In the genomic region with DNA sequence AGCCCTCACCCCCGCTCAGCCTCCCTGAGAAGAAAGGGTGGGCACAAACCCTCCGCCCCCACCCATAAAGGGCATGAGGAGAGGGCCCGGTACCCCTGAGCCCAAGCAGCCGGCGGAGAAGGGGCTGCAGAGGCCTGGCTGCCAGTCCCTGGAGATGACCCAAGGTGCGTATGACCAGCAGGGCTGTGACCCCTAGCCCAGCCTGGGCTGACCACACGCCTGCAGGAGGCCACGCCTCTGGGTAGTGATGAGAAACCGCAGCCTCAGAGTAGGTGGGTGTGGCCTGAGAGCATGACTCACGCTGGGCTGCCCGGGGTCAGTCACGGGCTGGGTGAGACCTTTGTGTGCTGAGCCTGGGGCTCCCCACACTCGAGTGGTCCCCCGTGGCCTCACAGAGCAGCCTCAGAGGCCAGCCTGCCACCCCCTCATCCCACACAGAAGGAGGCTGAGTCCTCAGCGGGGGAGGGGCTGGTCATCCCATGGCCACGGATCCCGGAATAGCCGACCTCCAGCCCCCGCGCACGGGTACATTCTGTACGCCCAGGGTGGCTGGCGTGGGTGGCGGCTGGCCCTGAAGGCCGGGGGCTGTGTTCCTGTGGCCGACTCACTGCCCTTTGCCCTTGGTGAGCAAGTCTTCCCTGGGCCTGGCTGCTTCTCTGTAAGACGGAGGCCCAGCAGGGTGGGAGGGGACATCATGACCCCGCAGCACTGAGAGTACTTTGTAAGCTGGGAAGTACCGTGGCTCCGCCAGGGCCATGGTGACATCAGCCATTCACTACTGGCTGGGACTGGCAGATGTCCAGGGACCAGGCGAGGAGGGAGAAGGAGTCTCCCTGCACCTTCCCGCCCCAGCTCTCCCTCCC, we compare ENCODE assay signal across 8 cellular contexts.
DNase-seq lines count a peak whose midpoint lies in the region; ATAC-seq and TF ChIP-seq lines count a peak whose summit lies in the region.

No MANE protein-coding gene starts in this region.

- peak; percentile 85 for TF ChIP-seq EP300 in gastroesophageal sphincter (IDR thresholded peaks at IDR 0.05)

- peak overlapping the region; percentile 21 to 83 (median 76) for H3K27ac ChIP-seq in gastroesophageal sphincter

- DNase-seq in BE2C (peak; percentile 87), HS-27A (ENCODE audit: low read depth) (peak; percentile 45), occipital lobe (lab: John Stamatoyannopoulos, UW) (peak; percentile 84), SKM-1 treated with dmso at 0.1 percent for 144 hours (lab: John Stamatoyannopoulos, UW; ENCODE audit: unreplicated experiment) (no peak), NCI-H187 (lab: John Stamatoyannopoulos, UW) (no peak)
- peak; percentile 30 for DNase-seq in activated CD8-positive, alpha-beta T cell treated with anti-CD3 and anti-CD28 coated beads for 36 hours
- no peak for DNase-seq in activated naive CD4-positive, alpha-beta T cell treated with anti-CD3 and anti-CD28 coated beads, Interleukin-2, amount 10 ng/mL, durations not matched to agents 7 days and 5 days

- H3K9me3 ChIP-seq in BE2C (no peaks in the 10 kb centered on the region), gastroesophageal sphincter (no peaks in the 10 kb centered on the region)

- intact Hi-C loops in activated CD8-positive, alpha-beta T cell treated with anti-CD3 and anti-CD28 coated beads for 36 hours (cut with micrococcal nuclease), result no loop called here

- H3K4me3 ChIP-seq in BE2C (ENCODE audit: low read depth, low read length), result peak overlapping the region; percentile 44
- peak overlapping the region in 1 of 2 donors; percentile 21 for H3K4me3 ChIP-seq in gastroesophageal sphincter

- ATAC-seq in activated CD8-positive, alpha-beta T cell treated with anti-CD3 and anti-CD28 coated beads for 36 hours, result peak; percentile 49
- peak; percentile 88 for ATAC-seq in gastroesophageal sphincter

- no peak overlapping the region for H3K4me3 Mint-ChIP-seq in activated CD8-positive, alpha-beta T cell treated with anti-CD3 and anti-CD28 coated beads for 36 hours
- H3K4me3 Mint-ChIP-seq in activated naive CD4-positive, alpha-beta T cell treated with anti-CD3 and anti-CD28 coated beads, Interleukin-2, amount 10 ng/mL, durations not matched to agents 7 days and 5 days, result no peak overlapping the region

- H3K36me3 Mint-ChIP-seq in activated CD8-positive, alpha-beta T cell treated with anti-CD3 and anti-CD28 coated beads for 36 hours (ENCODE audit: low read depth), result no peaks in the 10 kb centered on the region
- H3K36me3 Mint-ChIP-seq in activated naive CD4-positive, alpha-beta T cell treated with anti-CD3 and anti-CD28 coated beads, Interleukin-2, amount 10 ng/mL, durations not matched to agents 7 days and 5 days, result no peaks in the 10 kb centered on the region

- no peaks in the 10 kb centered on the region for H3K27me3 ChIP-seq in BE2C
- H3K27me3 ChIP-seq in gastroesophageal sphincter, result peaks cover 4% of the 10 kb centered on the region

- POLR2A ChIA-PET in activated CD8-positive, alpha-beta T cell treated with anti-CD3 and anti-CD28 coated beads for 36 hours (lab: Charles Lee), result no interaction called here

- TF ChIP-seq CTCF in BE2C (IDR thresholded peaks at IDR 0.05; ENCODE audit: low read depth, low read length) (no peak), gastroesophageal sphincter (IDR thresholded peaks at IDR 0.05) (no peak)
- no peak for TF ChIP-seq CTCF in activated CD8-positive, alpha-beta T cell treated with anti-CD3 and anti-CD28 coated beads for 36 hours (IDR thresholded peaks at IDR 0.05)

- no peaks in the 10 kb centered on the region for H3K36me3 ChIP-seq in BE2C
- no peaks in the 10 kb centered on the region for H3K36me3 ChIP-seq in gastroesophageal sphincter

- no peaks in the 10 kb centered on the region for H3K4me1 Mint-ChIP-seq in activated CD8-positive, alpha-beta T cell treated with anti-CD3 and anti-CD28 coated beads for 36 hours (ENCODE audit: low read depth)
- H3K4me1 Mint-ChIP-seq in activated naive CD4-positive, alpha-beta T cell treated with anti-CD3 and anti-CD28 coated beads, Interleukin-2, amount 10 ng/mL, durations not matched to agents 7 days and 5 days, result no peaks in the 10 kb centered on the region

- H3K4me1 ChIP-seq in BE2C (peaks cover 34% of the 10 kb centered on the region), gastroesophageal sphincter (peaks cover 0 to 42% (median 15%) of the 10 kb centered on the region in 3 donors)

- no peak overlapping the region for H3K27ac Mint-ChIP-seq in activated CD8-positive, alpha-beta T cell treated with anti-CD3 and anti-CD28 coated beads for 36 hours
- H3K27ac Mint-ChIP-seq in activated naive CD4-positive, alpha-beta T cell treated with anti-CD3 and anti-CD28 coated beads, Interleukin-2, amount 10 ng/mL, durations not matched to agents 7 days and 5 days, result no peak overlapping the region

- H3K27me3 Mint-ChIP-seq in activated CD8-positive, alpha-beta T cell treated with anti-CD3 and anti-CD28 coated beads for 36 hours, result peaks cover 5% of the 10 kb centered on the region
- H3K27me3 Mint-ChIP-seq in activated naive CD4-positive, alpha-beta T cell treated with anti-CD3 and anti-CD28 coated beads, Interleukin-2, amount 10 ng/mL, durations not matched to agents 7 days and 5 days, result peaks cover 3% of the 10 kb centered on the region

- no peaks in the 10 kb centered on the region for H3K9me3 Mint-ChIP-seq in activated CD8-positive, alpha-beta T cell treated with anti-CD3 and anti-CD28 coated beads for 36 hours
- no peaks in the 10 kb centered on the region for H3K9me3 Mint-ChIP-seq in activated naive CD4-positive, alpha-beta T cell treated with anti-CD3 and anti-CD28 coated beads, Interleukin-2, amount 10 ng/mL, durations not matched to agents 7 days and 5 days

- TF ChIP-seq POLR2A in gastroesophageal sphincter (IDR thresholded peaks at IDR 0.05), result no peak

- CTCF ChIA-PET in activated CD8-positive, alpha-beta T cell treated with anti-CD3 and anti-CD28 coated beads for 36 hours (lab: Charles Lee), result no interaction called here
- CTCF ChIA-PET in activated naive CD4-positive, alpha-beta T cell treated with anti-CD3 and anti-CD28 coated beads, Interleukin-2, amount 10 ng/mL, durations not matched to agents 7 days and 5 days (lab: Charles Lee), result no interaction called here

- 25% methylated on average over 4 of the region's 32 CpGs; no CpG with 5 or more reads in 1 of the 2 donors for WGBS in gastroesophageal sphincter (ENCODE audit: low coverage in 1 of 2), 2 donors

Comparison
In these comparisons a context has a peak if more than half of its experiments do, and no peak if none do; other contexts are left out.
1. DNase-seq: peak in BE2C (single experiment), HS-27A (single experiment), activated CD8-positive, alpha-beta T cell treated with anti-CD3 and anti-CD28 coated beads for 36 hours (single experiment) and occipital lobe (single experiment); none in SKM-1 treated with dmso at 0.1 percent for 144 hours (single experiment), activated naive CD4-positive, alpha-beta T cell treated with anti-CD3 and anti-CD28 coated beads, Interleukin-2, amount 10 ng/mL, durations not matched to agents 7 days and 5 days (single experiment) and NCI-H187 (0 of 2).